Comparison of ENCODE assay signal across 19 cellular contexts in the genomic region with DNA sequence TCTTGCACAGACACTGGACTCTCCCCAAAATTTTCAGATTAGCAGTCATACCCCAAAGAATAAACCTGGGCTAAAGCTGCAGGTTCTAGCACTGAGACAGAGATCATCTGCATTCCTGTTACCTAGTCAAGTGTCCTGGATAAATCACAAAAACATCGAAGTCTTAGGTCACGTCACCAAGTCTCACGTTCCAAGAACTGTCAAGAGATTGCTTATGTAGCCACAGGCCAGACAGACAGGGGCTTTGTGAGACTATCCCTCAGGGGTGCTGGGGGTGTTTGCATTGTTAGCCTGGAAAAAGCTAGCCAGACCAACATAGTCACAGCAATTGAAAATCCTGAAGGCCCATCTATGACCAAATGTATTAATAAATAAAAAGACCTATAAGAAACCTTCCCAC.
A peak's percentile ranks its signal among the peaks of the same experiment; 100 is the strongest.
DNase-seq lines count a peak whose midpoint lies in the region; ATAC-seq and TF ChIP-seq lines count a peak whose summit lies in the region.
"Had no signal": no experiment of that assay in that cellular context is flagged by ENCODE, and none has a peak within 500 bp of the region (broad histone marks: within the 10 kb centered on the region; RNA-seq: fewer than 3 reads in every experiment).

No MANE protein-coding gene starts in this region.

- peak overlapping the region; percentile 10 for H3K27ac Mint-ChIP-seq in activated CD4-positive, alpha-beta T cell treated with anti-CD3 and anti-CD28 coated beads for 36 hours
- H3K27ac Mint-ChIP-seq in T-cell: peak overlapping the region; percentile 80 to 81
- H3K27ac Mint-ChIP-seq in effector memory CD8-positive, alpha-beta T cell: peak overlapping the region; percentile 91 to 94
- H3K27ac Mint-ChIP-seq in stimulated activated memory B cell treated with anti-CD40 and anti-IgM and Interleukin-4, amounts not matched to agents 10 μg/mL and 1 μg/mL and 100 μg/mL, for 72 hours: peak overlapping the region; percentile 37
- H3K27ac Mint-ChIP-seq: naive B cell had no signal

- H3K4me3 Mint-ChIP-seq in activated CD4-positive, alpha-beta T cell treated with anti-CD3 and anti-CD28 coated beads for 36 hours: no peak overlapping the region
- no peak overlapping the region for H3K4me3 Mint-ChIP-seq in T-cell
- H3K4me3 Mint-ChIP-seq in effector memory CD8-positive, alpha-beta T cell: peak overlapping the region; percentile 38 to 73
- H3K4me3 Mint-ChIP-seq in stimulated activated memory B cell treated with anti-CD40 and anti-IgM and Interleukin-4, amounts not matched to agents 10 μg/mL and 1 μg/mL and 100 μg/mL, for 72 hours: no peak overlapping the region
- H3K4me3 Mint-ChIP-seq: naive B cell had no signal

- H3K4me1 ChIP-seq in breast epithelium: no peaks in the 10 kb centered on the region
- H3K4me1 ChIP-seq: body of pancreas, parathyroid adenoma had no signal

- H3K27ac ChIP-seq in breast epithelium (no peak overlapping the region), WERI-Rb-1 (no peak overlapping the region)
- H3K27ac ChIP-seq: body of pancreas, parathyroid adenoma had no signal

- ATAC-seq in activated CD4-positive, alpha-beta T cell treated with anti-CD3 and anti-CD28 coated beads for 36 hours: peak; percentile 10
- peak in 1 of 4 experiments; percentile 19 for ATAC-seq in T-cell (replicated peaks in 1 of 4)
- peak; percentile 8 for ATAC-seq in effector memory CD8-positive, alpha-beta T cell (replicated peaks)
- ATAC-seq in stimulated activated memory B cell treated with anti-CD40 and anti-IgM and Interleukin-4, amounts not matched to agents 10 μg/mL and 1 μg/mL and 100 μg/mL, for 72 hours: no peak
- ATAC-seq in HG02840 (IDR thresholded peaks at IDR 0.05; ENCODE audit: low FRiP score, unreplicated experiment): no peak
- ATAC-seq: body of pancreas, K562 had no signal

- POLR2A ChIA-PET in activated CD4-positive, alpha-beta T cell treated with anti-CD3 and anti-CD28 coated beads for 36 hours (lab: Charles Lee): no interaction called here
- POLR2A ChIA-PET in T-cell (lab: Charles Lee): interaction anchor here in 1 of 2 donors (0.6 kb wide), 1 partner anchor 18 kb away, joined by 3 read pairs; no protein-coding TSS in a partner anchor

- TF ChIP-seq POLR2A in breast epithelium (IDR thresholded peaks at IDR 0.05): no peak

- no peaks in the 10 kb centered on the region for H3K9me3 Mint-ChIP-seq in activated CD4-positive, alpha-beta T cell treated with anti-CD3 and anti-CD28 coated beads for 36 hours (ENCODE audit: low read depth)
- H3K9me3 Mint-ChIP-seq in T-cell: no peaks in the 10 kb centered on the region
- H3K9me3 Mint-ChIP-seq in effector memory CD8-positive, alpha-beta T cell: no peaks in the 10 kb centered on the region
- H3K9me3 Mint-ChIP-seq in stimulated activated memory B cell treated with anti-CD40 and anti-IgM and Interleukin-4, amounts not matched to agents 10 μg/mL and 1 μg/mL and 100 μg/mL, for 72 hours: no peaks in the 10 kb centered on the region
- H3K9me3 Mint-ChIP-seq: naive B cell had no signal

- intact Hi-C loops in activated CD4-positive, alpha-beta T cell treated with anti-CD3 and anti-CD28 coated beads for 36 hours (cut with DNase I, micrococcal nuclease): loop anchor here (1.0 to 5.0 kb wide), 10 partner anchors 25 to 518 kb away; no protein-coding TSS in a partner anchor
- intact Hi-C loops in breast epithelium (cut with DNase I; ENCODE audit: low total_unique reads): no loop called here

- CTCF ChIA-PET in activated CD4-positive, alpha-beta T cell treated with anti-CD3 and anti-CD28 coated beads for 36 hours (lab: Charles Lee): interaction anchor here (0.9 to 1.4 kb wide), 2 partner anchors 38 to 237 kb away, joined by 3 read pairs; no protein-coding TSS in a partner anchor
- CTCF ChIA-PET in T-cell (lab: Charles Lee): no interaction called here

- DNase-seq in activated CD4-positive, alpha-beta T cell treated with anti-CD3 and anti-CD28 coated beads for 36 hours: no peak
- DNase-seq in activated CD4-positive, alpha-beta T cell treated with anti-CD3 and anti-CD28 coated beads, Interleukin-2, amount 50 U/mL, for 1 hour: no peak
- DNase-seq in T-cell: no peak
- no peak for DNase-seq in effector memory CD8-positive, alpha-beta T cell
- no peak for DNase-seq in breast epithelium (ENCODE audit: low spot score in 2 of 2)
- no peak for DNase-seq in WERI-Rb-1
- DNase-seq: activated naive CD4-positive, alpha-beta T cell; body of pancreas; naive B cell; NCI-H1092; NCI-H82; SK-N-SH; trophoblast cell had no signal

- H3K4me3 ChIP-seq in breast epithelium: no peak overlapping the region
- H3K4me3 ChIP-seq in WERI-Rb-1 (ENCODE audit: low read depth, low read length): no peak overlapping the region
- H3K4me3 ChIP-seq: body of pancreas, K562, Peyer's patch, skin epidermis had no signal

- no peak for TF ChIP-seq CTCF in breast epithelium (IDR thresholded peaks at IDR 0.05)
- no peak for TF ChIP-seq CTCF in WERI-Rb-1 (IDR thresholded peaks at IDR 0.05; ENCODE audit: low read depth, low read length)

- H3K36me3 Mint-ChIP-seq in activated CD4-positive, alpha-beta T cell treated with anti-CD3 and anti-CD28 coated beads for 36 hours (ENCODE audit: low read depth): no peaks in the 10 kb centered on the region
- H3K36me3 Mint-ChIP-seq in T-cell: no peaks in the 10 kb centered on the region
- H3K36me3 Mint-ChIP-seq in effector memory CD8-positive, alpha-beta T cell (ENCODE audit: insufficient read depth): peaks cover 19% of the 10 kb centered on the region
- H3K36me3 Mint-ChIP-seq in stimulated activated memory B cell treated with anti-CD40 and anti-IgM and Interleukin-4, amounts not matched to agents 10 μg/mL and 1 μg/mL and 100 μg/mL, for 72 hours: no peaks in the 10 kb centered on the region
- H3K36me3 Mint-ChIP-seq: naive B cell had no signal

- no peaks in the 10 kb centered on the region for H3K27me3 ChIP-seq in breast epithelium
- H3K27me3 ChIP-seq in WERI-Rb-1 (ENCODE audit: insufficient read depth, low read depth, severe bottlenecking): no peaks in the 10 kb centered on the region
- H3K27me3 ChIP-seq: body of pancreas, Peyer's patch had no signal

- no peaks in the 10 kb centered on the region for H3K36me3 ChIP-seq in breast epithelium
- H3K36me3 ChIP-seq in WERI-Rb-1: no peaks in the 10 kb centered on the region
- H3K36me3 ChIP-seq: Peyer's patch had no signal

- peaks cover 45% of the 10 kb centered on the region for H3K27me3 Mint-ChIP-seq in activated CD4-positive, alpha-beta T cell treated with anti-CD3 and anti-CD28 coated beads for 36 hours
- peaks cover 1 to 3% of the 10 kb centered on the region in 2 donors for H3K27me3 Mint-ChIP-seq in T-cell
- no peaks in the 10 kb centered on the region for H3K27me3 Mint-ChIP-seq in effector memory CD8-positive, alpha-beta T cell
- H3K27me3 Mint-ChIP-seq in stimulated activated memory B cell treated with anti-CD40 and anti-IgM and Interleukin-4, amounts not matched to agents 10 μg/mL and 1 μg/mL and 100 μg/mL, for 72 hours: peaks cover 19% of the 10 kb centered on the region

- no peaks in the 10 kb centered on the region for H3K9me3 ChIP-seq in breast epithelium
- H3K9me3 ChIP-seq in WERI-Rb-1 (ENCODE audit: severe bottlenecking): no peaks in the 10 kb centered on the region
- H3K9me3 ChIP-seq: body of pancreas, Peyer's patch, SK-N-SH had no signal

- H3K4me1 Mint-ChIP-seq in activated CD4-positive, alpha-beta T cell treated with anti-CD3 and anti-CD28 coated beads for 36 hours: peaks cover 57% of the 10 kb centered on the region
- H3K4me1 Mint-ChIP-seq in T-cell: peaks cover 61 to 76% (median 68%) of the 10 kb centered on the region in 3 donors
- H3K4me1 Mint-ChIP-seq in effector memory CD8-positive, alpha-beta T cell (ENCODE audit: low read depth in 2 of 2): peaks cover 67 to 76% of the 10 kb centered on the region in 2 donors
- H3K4me1 Mint-ChIP-seq in stimulated activated memory B cell treated with anti-CD40 and anti-IgM and Interleukin-4, amounts not matched to agents 10 μg/mL and 1 μg/mL and 100 μg/mL, for 72 hours: peaks cover 46% of the 10 kb centered on the region
- H3K4me1 Mint-ChIP-seq: naive B cell had no signal

Comparison
In these comparisons a context has a peak if more than half of its experiments do, and no peak if none do; other contexts are left out.
1. ATAC-seq: peak in activated CD4-positive, alpha-beta T cell treated with anti-CD3 and anti-CD28 coated beads for 36 hours (single experiment) and effector memory CD8-positive, alpha-beta T cell (single experiment); none in stimulated activated memory B cell treated with anti-CD40 and anti-IgM and Interleukin-4, amounts not matched to agents 10 μg/mL and 1 μg/mL and 100 μg/mL, for 72 hours (single experiment) and HG02840 (single experiment).
2. H3K27ac Mint-ChIP-seq: peak in every context shown above with its lines; median percentile 92 in effector memory CD8-positive, alpha-beta T cell; 80 in T-cell; 37 in stimulated activated memory B cell treated with anti-CD40 and anti-IgM and Interleukin-4, amounts not matched to agents 10 μg/mL and 1 μg/mL and 100 μg/mL, for 72 hours; 10 in activated CD4-positive, alpha-beta T cell treated with anti-CD3 and anti-CD28 coated beads for 36 hours.
3. H3K4me3 Mint-ChIP-seq: peak in effector memory CD8-positive, alpha-beta T cell (2 of 2); none in activated CD4-positive, alpha-beta T cell treated with anti-CD3 and anti-CD28 coated beads for 36 hours (single experiment), T-cell (0 of 3) and stimulated activated memory B cell treated with anti-CD40 and anti-IgM and Interleukin-4, amounts not matched to agents 10 μg/mL and 1 μg/mL and 100 μg/mL, for 72 hours (single experiment).